Comparison of ENCODE assay signal across 28 cellular contexts in genomic region chr2:73423913-73424312, GRCh38.
"Had no signal": no experiment of that assay in that cellular context is flagged by ENCODE, and none has a peak within 500 bp of the region (broad histone marks: within the 10 kb centered on the region; RNA-seq: fewer than 3 reads in every experiment).

No MANE protein-coding gene starts in this region.

- DNase-seq: colonic mucosa; cortex of kidney; dermis blood vessel endothelial cell; dorsolateral prefrontal cortex; effector CD4-positive, alpha-beta T cell; effector CD8-positive, alpha-beta T cell; effector memory CD4-positive, alpha-beta T cell; effector memory CD8-positive, alpha-beta T cell; endodermal cell; erythroblast; esophagus squamous epithelium; foreskin fibroblast; foreskin keratinocyte; foreskin melanocyte; gastrocnemius medialis; glutamatergic neuron; head of caudate nucleus; heart left ventricle; heart right ventricle had no signal

- H3K36me3 ChIP-seq: colonic mucosa, gastrocnemius medialis had no signal

- ATAC-seq: effector memory CD8-positive, alpha-beta T cell; esophagus mucosa; foreskin keratinocyte; gastrocnemius medialis; gastroesophageal sphincter; heart left ventricle; heart right ventricle had no signal

- FAIRE-seq: colon, endometrium, endothelial cell of umbilical vein, frontal cortex had no signal

- H3K4me3 ChIP-seq: colonic mucosa, coronary artery, dorsolateral prefrontal cortex, esophagus muscularis mucosa, esophagus squamous epithelium, gastrocnemius medialis, gastroesophageal sphincter, heart left ventricle, heart right ventricle had no signal

- H3K27me3 ChIP-seq: colonic mucosa, dorsolateral prefrontal cortex, esophagus muscularis mucosa, esophagus squamous epithelium, foreskin keratinocyte, gastrocnemius medialis, gastroesophageal sphincter, heart left ventricle, heart right ventricle had no signal

- H3K27ac ChIP-seq: colonic mucosa, coronary artery, dorsolateral prefrontal cortex, epithelial cell of prostate, esophagus muscularis mucosa, esophagus squamous epithelium, foreskin keratinocyte, gastrocnemius medialis, gastroesophageal sphincter, heart left ventricle, heart right ventricle had no signal

- H3K4me1 ChIP-seq: colonic mucosa, esophagus squamous epithelium, foreskin keratinocyte had no signal

- H3K9me3 ChIP-seq: colonic mucosa, esophagus muscularis mucosa, esophagus squamous epithelium, gastrocnemius medialis, gastroesophageal sphincter, heart left ventricle, heart right ventricle had no signal
